8 cellular contexts compared by ENCODE assay signal in the genomic region with DNA sequence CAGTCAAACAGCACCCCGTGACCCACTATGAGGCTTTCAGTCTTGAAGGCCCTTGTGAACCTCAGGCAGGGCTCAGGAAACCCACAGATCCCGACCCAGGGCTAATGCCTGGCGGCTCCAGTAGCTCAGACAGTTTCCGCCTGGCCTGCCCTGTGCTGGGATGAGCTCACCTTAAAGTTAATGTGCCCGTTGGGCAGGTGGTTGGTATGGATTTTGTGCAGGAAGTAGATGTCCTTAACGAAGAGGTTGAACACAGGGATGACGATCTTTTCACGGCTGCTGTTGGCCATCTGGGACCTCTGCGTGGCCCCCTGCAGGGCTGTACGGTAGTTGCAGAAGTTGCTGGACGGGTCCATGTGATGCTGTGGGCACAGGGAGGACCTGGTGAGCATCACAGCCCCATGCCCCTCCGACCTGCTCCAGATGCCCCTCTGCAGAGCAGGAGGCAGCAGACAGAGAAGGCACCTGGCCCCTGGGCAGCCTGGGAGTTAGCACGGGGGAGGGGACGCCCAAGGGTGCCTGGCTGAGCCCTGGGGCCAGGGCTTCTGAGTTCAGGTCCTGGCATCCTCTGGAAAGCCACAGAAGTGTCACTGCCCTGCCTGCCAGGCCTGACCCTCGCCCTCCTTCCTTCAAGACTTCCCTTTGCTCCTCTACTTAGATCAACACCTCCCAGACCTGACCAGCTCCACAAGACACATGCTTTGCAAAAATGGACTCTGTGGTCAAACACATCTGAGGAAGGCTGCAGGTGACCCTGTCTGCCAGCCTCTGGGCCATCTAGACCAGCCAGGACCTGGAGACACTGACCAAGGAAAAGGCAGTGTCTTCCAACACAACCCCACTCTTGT. TPM values are rescaled to one million over a fixed set of nuclear protein-coding genes. Genes with fewer than 3 reads are reported as not detected.
DNase-seq lines count a peak whose midpoint lies in the region; ATAC-seq and TF ChIP-seq lines count a peak whose summit lies in the region.

No MANE protein-coding gene starts in this region.

- H3K27me3 ChIP-seq in right atrium auricular region, result no peaks in the 10 kb centered on the region

- H3K9me3 ChIP-seq in right atrium auricular region, result no peaks in the 10 kb centered on the region

- TF ChIP-seq CTCF in GM12874 (IDR thresholded peaks at IDR 0.05; ENCODE audit: insufficient read depth, low read depth, low read length) (peak; percentile 63), right atrium auricular region (IDR thresholded peaks at IDR 0.05) (peak in 1 of 2 donors; percentile 16)

- ATAC-seq in HG03520 (IDR thresholded peaks at IDR 0.05; ENCODE audit: unreplicated experiment) (no peak), HG02870 (IDR thresholded peaks at IDR 0.05; ENCODE audit: unreplicated experiment) (no peak), GM21515 (IDR thresholded peaks at IDR 0.05; ENCODE audit: unreplicated experiment) (no peak)

- no peak overlapping the region for H3K4me3 ChIP-seq in right atrium auricular region

- in situ Hi-C loops in ACHN (cut with HindIII; ENCODE audit: low pct_ligation_motif_present, low pct_unique_long_range_greater_than_20kb, low sequenced_read_pairs), result no loop called here

- DNase-seq in ACHN (peak; percentile 17), RPMI8226 (peak; percentile 52), right atrium auricular region (ENCODE audit: low spot score) (peak; percentile 38), GM19238 (ENCODE audit: insufficient read length, low spot score) (no peak)

- no peaks in the 10 kb centered on the region for H3K36me3 ChIP-seq in right atrium auricular region

- H3K27ac ChIP-seq in right atrium auricular region, result no peak overlapping the region

- H3K4me1 ChIP-seq in right atrium auricular region, result peaks cover 0 to 15% of the 10 kb centered on the region in 2 donors

RNA-seq across cellular contexts. Expression of a gene that starts 59.8 kb away (rescaled TPM):
- 10 to 100 TPM; 10.0 to 14.9 TPM for total RNA-seq in right atrium auricular region
